Comparison of ENCODE assay signal across 1 cellular context in genomic region chr7:158585721-158586498, GRCh38.
A peak's percentile ranks its signal among the peaks of the same experiment; 100 is the strongest.
TF ChIP-seq lines count a peak whose summit lies in the region.

No MANE protein-coding gene starts in this region.

TF ChIP-seq in HepG2, 621 proteins besides CTCF, POLR2A, EP300 and RAD21 (continued from another document and continues in another):
- TF ChIP-seq, protein P1, sequence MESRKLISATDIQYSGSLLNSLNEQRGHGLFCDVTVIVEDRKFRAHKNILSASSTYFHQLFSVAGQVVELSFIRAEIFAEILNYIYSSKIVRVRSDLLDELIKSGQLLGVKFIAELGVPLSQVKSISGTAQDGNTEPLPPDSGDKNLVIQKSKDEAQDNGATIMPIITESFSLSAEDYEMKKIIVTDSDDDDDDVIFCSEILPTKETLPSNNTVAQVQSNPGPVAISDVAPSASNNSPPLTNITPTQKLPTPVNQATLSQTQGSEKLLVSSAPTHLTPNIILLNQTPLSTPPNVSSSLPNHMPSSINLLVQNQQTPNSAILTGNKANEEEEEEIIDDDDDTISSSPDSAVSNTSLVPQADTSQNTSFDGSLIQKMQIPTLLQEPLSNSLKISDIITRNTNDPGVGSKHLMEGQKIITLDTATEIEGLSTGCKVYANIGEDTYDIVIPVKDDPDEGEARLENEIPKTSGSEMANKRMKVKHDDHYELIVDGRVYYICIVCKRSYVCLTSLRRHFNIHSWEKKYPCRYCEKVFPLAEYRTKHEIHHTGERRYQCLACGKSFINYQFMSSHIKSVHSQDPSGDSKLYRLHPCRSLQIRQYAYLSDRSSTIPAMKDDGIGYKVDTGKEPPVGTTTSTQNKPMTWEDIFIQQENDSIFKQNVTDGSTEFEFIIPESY (CRISPR knock-in tag; IDR thresholded peaks at IDR 0.05), result peak; percentile 24; the same call in 1 of the 2 replicates
- TF ChIP-seq, protein P2, sequence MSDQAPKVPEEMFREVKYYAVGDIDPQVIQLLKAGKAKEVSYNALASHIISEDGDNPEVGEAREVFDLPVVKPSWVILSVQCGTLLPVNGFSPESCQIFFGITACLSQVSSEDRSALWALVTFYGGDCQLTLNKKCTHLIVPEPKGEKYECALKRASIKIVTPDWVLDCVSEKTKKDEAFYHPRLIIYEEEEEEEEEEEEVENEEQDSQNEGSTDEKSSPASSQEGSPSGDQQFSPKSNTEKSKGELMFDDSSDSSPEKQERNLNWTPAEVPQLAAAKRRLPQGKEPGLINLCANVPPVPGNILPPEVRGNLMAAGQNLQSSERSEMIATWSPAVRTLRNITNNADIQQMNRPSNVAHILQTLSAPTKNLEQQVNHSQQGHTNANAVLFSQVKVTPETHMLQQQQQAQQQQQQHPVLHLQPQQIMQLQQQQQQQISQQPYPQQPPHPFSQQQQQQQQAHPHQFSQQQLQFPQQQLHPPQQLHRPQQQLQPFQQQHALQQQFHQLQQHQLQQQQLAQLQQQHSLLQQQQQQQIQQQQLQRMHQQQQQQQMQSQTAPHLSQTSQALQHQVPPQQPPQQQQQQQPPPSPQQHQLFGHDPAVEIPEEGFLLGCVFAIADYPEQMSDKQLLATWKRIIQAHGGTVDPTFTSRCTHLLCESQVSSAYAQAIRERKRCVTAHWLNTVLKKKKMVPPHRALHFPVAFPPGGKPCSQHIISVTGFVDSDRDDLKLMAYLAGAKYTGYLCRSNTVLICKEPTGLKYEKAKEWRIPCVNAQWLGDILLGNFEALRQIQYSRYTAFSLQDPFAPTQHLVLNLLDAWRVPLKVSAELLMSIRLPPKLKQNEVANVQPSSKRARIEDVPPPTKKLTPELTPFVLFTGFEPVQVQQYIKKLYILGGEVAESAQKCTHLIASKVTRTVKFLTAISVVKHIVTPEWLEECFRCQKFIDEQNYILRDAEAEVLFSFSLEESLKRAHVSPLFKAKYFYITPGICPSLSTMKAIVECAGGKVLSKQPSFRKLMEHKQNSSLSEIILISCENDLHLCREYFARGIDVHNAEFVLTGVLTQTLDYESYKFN (CRISPR knock-in tag; conservative IDR thresholded peaks at IDR 0.05), result 0 out of 2 replicates have a peak, but pooled peaks have one; percentile 34
- 0 out of 2 replicates have a peak, but pooled peaks have one; percentile 27 for TF ChIP-seq ZNF501 (CRISPR knock-in tag; IDR thresholded peaks at IDR 0.05)
- peak; percentile 45 for TF ChIP-seq NR2F6 (IDR thresholded peaks at IDR 0.05)
- TF ChIP-seq NR2F6 (CRISPR knock-in tag; IDR thresholded peaks at IDR 0.05), result peak; percentile 78
- no peak for TF ChIP-seq ZSCAN22 (CRISPR knock-in tag; IDR thresholded peaks at IDR 0.05)
- TF ChIP-seq, protein P3, sequence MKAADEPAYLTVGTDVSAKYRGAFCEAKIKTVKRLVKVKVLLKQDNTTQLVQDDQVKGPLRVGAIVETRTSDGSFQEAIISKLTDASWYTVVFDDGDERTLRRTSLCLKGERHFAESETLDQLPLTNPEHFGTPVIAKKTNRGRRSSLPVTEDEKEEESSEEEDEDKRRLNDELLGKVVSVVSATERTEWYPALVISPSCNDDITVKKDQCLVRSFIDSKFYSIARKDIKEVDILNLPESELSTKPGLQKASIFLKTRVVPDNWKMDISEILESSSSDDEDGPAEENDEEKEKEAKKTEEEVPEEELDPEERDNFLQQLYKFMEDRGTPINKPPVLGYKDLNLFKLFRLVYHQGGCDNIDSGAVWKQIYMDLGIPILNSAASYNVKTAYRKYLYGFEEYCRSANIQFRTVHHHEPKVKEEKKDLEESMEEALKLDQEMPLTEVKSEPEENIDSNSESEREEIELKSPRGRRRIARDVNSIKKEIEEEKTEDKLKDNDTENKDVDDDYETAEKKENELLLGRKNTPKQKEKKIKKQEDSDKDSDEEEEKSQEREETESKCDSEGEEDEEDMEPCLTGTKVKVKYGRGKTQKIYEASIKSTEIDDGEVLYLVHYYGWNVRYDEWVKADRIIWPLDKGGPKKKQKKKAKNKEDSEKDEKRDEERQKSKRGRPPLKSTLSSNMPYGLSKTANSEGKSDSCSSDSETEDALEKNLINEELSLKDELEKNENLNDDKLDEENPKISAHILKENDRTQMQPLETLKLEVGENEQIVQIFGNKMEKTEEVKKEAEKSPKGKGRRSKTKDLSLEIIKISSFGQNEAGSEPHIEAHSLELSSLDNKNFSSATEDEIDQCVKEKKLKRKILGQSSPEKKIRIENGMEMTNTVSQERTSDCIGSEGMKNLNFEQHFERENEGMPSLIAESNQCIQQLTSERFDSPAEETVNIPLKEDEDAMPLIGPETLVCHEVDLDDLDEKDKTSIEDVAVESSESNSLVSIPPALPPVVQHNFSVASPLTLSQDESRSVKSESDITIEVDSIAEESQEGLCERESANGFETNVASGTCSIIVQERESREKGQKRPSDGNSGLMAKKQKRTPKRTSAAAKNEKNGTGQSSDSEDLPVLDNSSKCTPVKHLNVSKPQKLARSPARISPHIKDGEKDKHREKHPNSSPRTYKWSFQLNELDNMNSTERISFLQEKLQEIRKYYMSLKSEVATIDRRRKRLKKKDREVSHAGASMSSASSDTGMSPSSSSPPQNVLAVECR (CRISPR knock-in tag; IDR thresholded peaks at IDR 0.05; ENCODE audit: borderline replicate concordance), result peak; percentile 81
- TF ChIP-seq ZNF280B (CRISPR knock-in tag; IDR thresholded peaks at IDR 0.05; ENCODE audit: borderline replicate concordance), result 0 out of 2 replicates have a peak, but pooled peaks have one; percentile 23
- TF ChIP-seq ZNF263 (CRISPR knock-in tag; IDR thresholded peaks at IDR 0.05), result peak; percentile 59
- TF ChIP-seq ERF (CRISPR knock-in tag; IDR thresholded peaks at IDR 0.05), result 0 out of 2 replicates have a peak, but pooled peaks have one; percentile 21
- TF ChIP-seq TERF1 (CRISPR knock-in tag; IDR thresholded peaks at IDR 0.05), result no peak
- no peak for TF ChIP-seq SOX13 (IDR thresholded peaks at IDR 0.05)
- TF ChIP-seq SOX13 (CRISPR knock-in tag; conservative IDR thresholded peaks at IDR 0.05 in 1 of 2, IDR thresholded peaks at IDR 0.05 in 1 of 2), result 0 out of 4 replicates have a peak, but pooled peaks of 1 of the 2 experiments have one; percentile 12
- TF ChIP-seq SP4 (CRISPR knock-in tag; IDR thresholded peaks at IDR 0.05), result no peak; the same call in 1 of the 2 replicates
- TF ChIP-seq, protein P4, sequence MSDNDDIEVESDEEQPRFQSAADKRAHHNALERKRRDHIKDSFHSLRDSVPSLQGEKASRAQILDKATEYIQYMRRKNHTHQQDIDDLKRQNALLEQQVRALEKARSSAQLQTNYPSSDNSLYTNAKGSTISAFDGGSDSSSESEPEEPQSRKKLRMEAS (IDR thresholded peaks at IDR 0.05), result peak; percentile 80
- 0 out of 2 replicates have a peak, but pooled peaks have one; percentile 35 for TF ChIP-seq ZNF713 (CRISPR knock-in tag; IDR thresholded peaks at IDR 0.05)
- TF ChIP-seq ZNF883 (CRISPR knock-in tag; IDR thresholded peaks at IDR 0.05; ENCODE audit: not compliant biosample characterization), result peak; percentile 48
- TF ChIP-seq KMT2A (CRISPR knock-in tag; IDR thresholded peaks at IDR 0.05), result no peak
- TF ChIP-seq RXRB (CRISPR knock-in tag; IDR thresholded peaks at IDR 0.05; ENCODE audit: borderline replicate concordance), result peak; percentile 66; the same call in 1 of the 2 replicates
- 0 out of 2 replicates have a peak, but pooled peaks have one; percentile 57 for TF ChIP-seq ZNF274 (CRISPR knock-in tag; IDR thresholded peaks at IDR 0.05)
- TF ChIP-seq GABPB1 (CRISPR knock-in tag; IDR thresholded peaks at IDR 0.05), result 0 out of 2 replicates have a peak, but pooled peaks have one; percentile 24
- 0 out of 2 replicates have a peak, but pooled peaks have one; percentile 6 for TF ChIP-seq KDM6A (CRISPR knock-in tag; IDR thresholded peaks at IDR 0.05; ENCODE audit: low read depth)
- peak; percentile 57; the same call in 1 of the 2 replicates for TF ChIP-seq RXRA (CRISPR knock-in tag; IDR thresholded peaks at IDR 0.05)
- TF ChIP-seq NR2F1 (CRISPR knock-in tag; IDR thresholded peaks at IDR 0.05), result peak in 1 of 2 experiments; percentile 43; a peak in 1 of 4 replicates
- TF ChIP-seq, protein P5, sequence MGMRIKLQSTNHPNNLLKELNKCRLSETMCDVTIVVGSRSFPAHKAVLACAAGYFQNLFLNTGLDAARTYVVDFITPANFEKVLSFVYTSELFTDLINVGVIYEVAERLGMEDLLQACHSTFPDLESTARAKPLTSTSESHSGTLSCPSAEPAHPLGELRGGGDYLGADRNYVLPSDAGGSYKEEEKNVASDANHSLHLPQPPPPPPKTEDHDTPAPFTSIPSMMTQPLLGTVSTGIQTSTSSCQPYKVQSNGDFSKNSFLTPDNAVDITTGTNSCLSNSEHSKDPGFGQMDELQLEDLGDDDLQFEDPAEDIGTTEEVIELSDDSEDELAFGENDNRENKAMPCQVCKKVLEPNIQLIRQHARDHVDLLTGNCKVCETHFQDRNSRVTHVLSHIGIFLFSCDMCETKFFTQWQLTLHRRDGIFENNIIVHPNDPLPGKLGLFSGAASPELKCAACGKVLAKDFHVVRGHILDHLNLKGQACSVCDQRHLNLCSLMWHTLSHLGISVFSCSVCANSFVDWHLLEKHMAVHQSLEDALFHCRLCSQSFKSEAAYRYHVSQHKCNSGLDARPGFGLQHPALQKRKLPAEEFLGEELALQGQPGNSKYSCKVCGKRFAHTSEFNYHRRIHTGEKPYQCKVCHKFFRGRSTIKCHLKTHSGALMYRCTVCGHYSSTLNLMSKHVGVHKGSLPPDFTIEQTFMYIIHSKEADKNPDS (CRISPR knock-in tag; IDR thresholded peaks at IDR 0.05), result 0 out of 2 replicates have a peak, but pooled peaks have one; percentile 34
- TF ChIP-seq NFKB2 (CRISPR knock-in tag; IDR thresholded peaks at IDR 0.05; ENCODE audit: borderline replicate concordance), result 0 out of 2 replicates have a peak, but pooled peaks have one; percentile 32
- TF ChIP-seq NFATC3 (CRISPR knock-in tag; IDR thresholded peaks at IDR 0.05), result 0 out of 2 replicates have a peak, but pooled peaks have one; percentile 46
- peak; percentile 45; the same call in 1 of the 2 replicates for TF ChIP-seq UBTF (CRISPR knock-in tag; IDR thresholded peaks at IDR 0.05)
- TF ChIP-seq ASH2L (IDR thresholded peaks at IDR 0.05; ENCODE audit: insufficient read length, low read depth, low read length), result no peak
- TF ChIP-seq, protein P6, sequence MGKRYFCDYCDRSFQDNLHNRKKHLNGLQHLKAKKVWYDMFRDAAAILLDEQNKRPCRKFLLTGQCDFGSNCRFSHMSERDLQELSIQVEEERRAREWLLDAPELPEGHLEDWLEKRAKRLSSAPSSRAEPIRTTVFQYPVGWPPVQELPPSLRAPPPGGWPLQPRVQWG (CRISPR knock-in tag; IDR thresholded peaks at IDR 0.05; ENCODE audit: borderline replicate concordance, low read depth), result no peak
- TF ChIP-seq, protein P7, sequence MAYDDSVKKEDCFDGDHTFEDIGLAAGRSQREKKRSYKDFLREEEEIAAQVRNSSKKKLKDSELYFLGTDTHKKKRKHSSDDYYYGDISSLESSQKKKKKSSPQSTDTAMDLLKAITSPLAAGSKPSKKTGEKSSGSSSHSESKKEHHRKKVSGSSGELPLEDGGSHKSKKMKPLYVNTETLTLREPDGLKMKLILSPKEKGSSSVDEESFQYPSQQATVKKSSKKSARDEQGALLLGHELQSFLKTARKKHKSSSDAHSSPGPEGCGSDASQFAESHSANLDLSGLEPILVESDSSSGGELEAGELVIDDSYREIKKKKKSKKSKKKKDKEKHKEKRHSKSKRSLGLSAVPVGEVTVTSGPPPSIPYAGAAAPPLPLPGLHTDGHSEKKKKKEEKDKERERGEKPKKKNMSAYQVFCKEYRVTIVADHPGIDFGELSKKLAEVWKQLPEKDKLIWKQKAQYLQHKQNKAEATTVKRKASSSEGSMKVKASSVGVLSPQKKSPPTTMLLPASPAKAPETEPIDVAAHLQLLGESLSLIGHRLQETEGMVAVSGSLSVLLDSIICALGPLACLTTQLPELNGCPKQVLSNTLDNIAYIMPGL (CRISPR knock-in tag; IDR thresholded peaks at IDR 0.05; ENCODE audit: borderline replicate concordance in 1 of 2, low read depth in 1 of 2), result peak in 1 of 2 experiments; percentile 41; a peak in 2 of 4 replicates
- TF ChIP-seq ZNF564 (CRISPR knock-in tag; IDR thresholded peaks at IDR 0.05), result no peak
- 0 out of 2 replicates have a peak, but pooled peaks have one; percentile 14 for TF ChIP-seq TARDBP (CRISPR knock-in tag; IDR thresholded peaks at IDR 0.05)
- TF ChIP-seq, protein P8, sequence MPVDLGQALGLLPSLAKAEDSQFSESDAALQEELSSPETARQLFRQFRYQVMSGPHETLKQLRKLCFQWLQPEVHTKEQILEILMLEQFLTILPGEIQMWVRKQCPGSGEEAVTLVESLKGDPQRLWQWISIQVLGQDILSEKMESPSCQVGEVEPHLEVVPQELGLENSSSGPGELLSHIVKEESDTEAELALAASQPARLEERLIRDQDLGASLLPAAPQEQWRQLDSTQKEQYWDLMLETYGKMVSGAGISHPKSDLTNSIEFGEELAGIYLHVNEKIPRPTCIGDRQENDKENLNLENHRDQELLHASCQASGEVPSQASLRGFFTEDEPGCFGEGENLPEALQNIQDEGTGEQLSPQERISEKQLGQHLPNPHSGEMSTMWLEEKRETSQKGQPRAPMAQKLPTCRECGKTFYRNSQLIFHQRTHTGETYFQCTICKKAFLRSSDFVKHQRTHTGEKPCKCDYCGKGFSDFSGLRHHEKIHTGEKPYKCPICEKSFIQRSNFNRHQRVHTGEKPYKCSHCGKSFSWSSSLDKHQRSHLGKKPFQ (CRISPR knock-in tag; IDR thresholded peaks at IDR 0.05; ENCODE audit: insufficient replicate concordance), result no peak
